ENCODE assay signal across 8 cellular contexts in the genomic region with DNA sequence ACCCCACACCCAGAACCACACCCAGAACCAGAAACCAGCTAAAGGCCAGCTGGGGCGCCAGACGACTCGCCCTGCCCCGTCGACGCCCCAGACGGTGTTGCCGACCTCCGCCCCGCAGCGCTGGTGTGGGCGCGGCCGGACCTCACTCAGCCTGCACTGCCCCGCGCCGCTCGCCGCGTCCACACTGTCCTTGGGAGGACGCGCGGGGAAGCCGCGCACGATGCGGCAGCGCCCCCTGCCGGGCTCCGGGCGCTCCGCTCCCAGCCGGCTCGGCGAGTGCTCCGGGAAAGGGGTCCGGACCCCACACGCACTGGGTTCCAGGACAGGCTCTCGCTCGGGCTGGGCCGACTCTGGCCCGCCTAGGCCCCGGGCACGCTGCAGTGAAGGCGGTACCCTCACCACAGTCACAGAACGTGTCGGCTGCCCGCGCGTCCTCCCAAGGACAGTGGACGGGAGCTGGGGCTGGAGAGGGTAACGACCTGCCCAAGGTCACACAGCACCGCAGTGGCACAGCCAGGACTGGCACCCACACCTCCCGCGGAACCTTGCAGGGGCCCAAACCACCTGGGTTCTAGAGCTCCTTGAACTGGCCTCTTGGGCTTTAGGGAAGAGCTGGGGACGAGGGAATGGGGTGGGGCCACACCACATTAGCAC.
DNase-seq lines count a peak whose midpoint lies in the region; ATAC-seq and TF ChIP-seq lines count a peak whose summit lies in the region.

No MANE protein-coding gene starts in this region.

- H3K4me3 ChIP-seq in AG09309 (ENCODE audit: control insufficient read depth, low read depth, low read length) (peak overlapping the region; percentile 45), foreskin fibroblast (ENCODE audit: low read depth in 1 of 2, low read length in 2 of 2) (peak overlapping the region; percentile 43 to 49), tibial artery (peak overlapping the region; percentile 21 to 39)

- H3K27ac Mint-ChIP-seq in activated T-helper 1 cell treated with anti-CD3 and anti-CD28 coated beads, Interleukin-12 subunit alpha, Interleukin-12 subunit beta, Interleukin-2, Interleukin-4 antibody, amounts not matched to agents 30 ng/mL and 10 ng/mL and 1 ng/mL, durations not matched to agents 14 hours and 24 hours and 36 hours = no peak overlapping the region
- H3K27ac Mint-ChIP-seq in natural killer cell = no peak overlapping the region

- H3K4me3 Mint-ChIP-seq in activated T-helper 1 cell treated with anti-CD3 and anti-CD28 coated beads, Interleukin-12 subunit alpha, Interleukin-12 subunit beta, Interleukin-2, Interleukin-4 antibody, amounts not matched to agents 30 ng/mL and 10 ng/mL and 1 ng/mL, durations not matched to agents 14 hours and 24 hours and 36 hours = peak overlapping the region; percentile 51
- H3K4me3 Mint-ChIP-seq in natural killer cell = peak overlapping the region; percentile 76

- peaks cover 32% of the 10 kb centered on the region for H3K27me3 Mint-ChIP-seq in activated T-helper 1 cell treated with anti-CD3 and anti-CD28 coated beads, Interleukin-12 subunit alpha, Interleukin-12 subunit beta, Interleukin-2, Interleukin-4 antibody, amounts not matched to agents 30 ng/mL and 10 ng/mL and 1 ng/mL, durations not matched to agents 14 hours and 24 hours and 36 hours (ENCODE audit: insufficient read depth)
- peaks cover 26 to 42% of the 10 kb centered on the region in 2 donors for H3K27me3 Mint-ChIP-seq in natural killer cell (ENCODE audit: low read depth in 2 of 2)

- no peaks in the 10 kb centered on the region for H3K36me3 Mint-ChIP-seq in activated T-helper 1 cell treated with anti-CD3 and anti-CD28 coated beads, Interleukin-12 subunit alpha, Interleukin-12 subunit beta, Interleukin-2, Interleukin-4 antibody, amounts not matched to agents 30 ng/mL and 10 ng/mL and 1 ng/mL, durations not matched to agents 14 hours and 24 hours and 36 hours (ENCODE audit: low read depth)
- no peaks in the 10 kb centered on the region for H3K36me3 Mint-ChIP-seq in natural killer cell

- TF ChIP-seq CTCF in AG09309 (IDR thresholded peaks at IDR 0.05; ENCODE audit: control insufficient read depth, insufficient read depth, low read depth, low read length, missing control alignments) (no peak), foreskin fibroblast (IDR thresholded peaks at IDR 0.05; ENCODE audit: low read depth, low read length) (peak; percentile 78), natural killer cell (IDR thresholded peaks at IDR 0.05) (peak; percentile 75), tibial artery (IDR thresholded peaks at IDR 0.05) (peak; percentile 54 to 68)

- DNase-seq in AG09309 (ENCODE audit: low read depth) = no peak
- DNase-seq in NCI-H510A (lab: John Stamatoyannopoulos, UW) = peak; percentile 45
- DNase-seq in activated T-helper 1 cell treated with anti-CD3 and anti-CD28 coated beads, Interleukin-12 subunit alpha, Interleukin-12 subunit beta, Interleukin-2, Interleukin-4 antibody, amounts not matched to agents 30 ng/mL and 10 ng/mL and 1 ng/mL, durations not matched to agents 14 hours and 24 hours and 36 hours (ENCODE audit: low spot score) = peak; percentile 20
- DNase-seq in foreskin fibroblast = peak; percentile 26 to 73
- peak; percentile 42 for DNase-seq in natural killer cell
- no peak for DNase-seq in tibial artery

- no peaks in the 10 kb centered on the region for H3K36me3 ChIP-seq in tibial artery

- ATAC-seq in GM18861 (IDR thresholded peaks at IDR 0.05; ENCODE audit: unreplicated experiment) (peak; percentile 60), HG03060 (IDR thresholded peaks at IDR 0.05; ENCODE audit: low read depth, unreplicated experiment) (peak; percentile 55), natural killer cell (peak; percentile 76 to 84 (median 84))

- no peaks in the 10 kb centered on the region for H3K9me3 ChIP-seq in tibial artery

- H3K4me1 Mint-ChIP-seq in activated T-helper 1 cell treated with anti-CD3 and anti-CD28 coated beads, Interleukin-12 subunit alpha, Interleukin-12 subunit beta, Interleukin-2, Interleukin-4 antibody, amounts not matched to agents 30 ng/mL and 10 ng/mL and 1 ng/mL, durations not matched to agents 14 hours and 24 hours and 36 hours (ENCODE audit: low read depth) = peaks cover 6% of the 10 kb centered on the region
- H3K4me1 Mint-ChIP-seq in natural killer cell = no peaks in the 10 kb centered on the region

- no peaks in the 10 kb centered on the region for H3K9me3 Mint-ChIP-seq in activated T-helper 1 cell treated with anti-CD3 and anti-CD28 coated beads, Interleukin-12 subunit alpha, Interleukin-12 subunit beta, Interleukin-2, Interleukin-4 antibody, amounts not matched to agents 30 ng/mL and 10 ng/mL and 1 ng/mL, durations not matched to agents 14 hours and 24 hours and 36 hours
- H3K9me3 Mint-ChIP-seq in natural killer cell = no peaks in the 10 kb centered on the region

- peaks cover 0 to 15% (median 13%) of the 10 kb centered on the region in 4 donors for H3K4me1 ChIP-seq in tibial artery

- no peak overlapping the region for H3K27ac ChIP-seq in tibial artery

- intact Hi-C loops in activated T-helper 1 cell treated with anti-CD3 and anti-CD28 coated beads, Interleukin-12 subunit alpha, Interleukin-12 subunit beta, Interleukin-2, Interleukin-4 antibody, amounts not matched to agents 30 ng/mL and 10 ng/mL and 1 ng/mL, durations not matched to agents 14 hours and 24 hours and 36 hours (cut with micrococcal nuclease) = no loop called here
- intact Hi-C loops in natural killer cell (cut with micrococcal nuclease) (no loop called here), tibial artery (cut with DNase I; ENCODE audit: low total_unique reads) (no loop called here)

- peaks cover 0 to 62% of the 10 kb centered on the region in 2 donors for H3K27me3 ChIP-seq in tibial artery

Comparison
In these comparisons a context has a peak if more than half of its experiments do, and no peak if none do; other contexts are left out.
1. DNase-seq: peak in NCI-H510A (single experiment), activated T-helper 1 cell treated with anti-CD3 and anti-CD28 coated beads, Interleukin-12 subunit alpha, Interleukin-12 subunit beta, Interleukin-2, Interleukin-4 antibody, amounts not matched to agents 30 ng/mL and 10 ng/mL and 1 ng/mL, durations not matched to agents 14 hours and 24 hours and 36 hours (single experiment), foreskin fibroblast (2 of 2) and natural killer cell (single experiment); none in AG09309 (single experiment) and tibial artery (0 of 2).
2. Peak in every context shown above with its lines, with median percentiles within 50 percentile points of each other: H3K4me3 ChIP-seq and ATAC-seq.